ENCODE assay signal across 1 cellular context in the genomic region with DNA sequence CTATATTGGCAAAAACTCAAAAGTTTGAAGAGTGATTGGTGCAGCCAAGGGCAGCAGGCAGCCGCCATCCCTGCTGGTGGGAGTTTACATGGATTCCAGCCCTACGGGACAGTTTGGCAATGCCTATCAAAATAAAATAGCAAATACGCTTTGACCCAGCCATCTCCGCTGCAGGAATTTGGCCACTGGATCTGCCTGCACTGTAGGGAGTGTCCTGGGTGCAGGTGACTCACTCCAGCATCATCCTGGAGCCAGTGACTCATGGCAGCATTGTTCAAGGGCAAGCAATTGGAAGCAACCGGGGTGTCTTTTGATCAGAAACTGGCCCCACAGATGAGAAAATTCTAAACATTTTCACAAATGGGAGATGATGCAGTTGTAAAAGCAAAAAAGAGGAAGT.
TF ChIP-seq lines count a peak whose summit lies in the region.

No MANE protein-coding gene starts in this region.

TF ChIP-seq in K562, 482 proteins besides CTCF, POLR2A, EP300 and RAD21 (continued from another document):
- TF ChIP-seq, protein P1, sequence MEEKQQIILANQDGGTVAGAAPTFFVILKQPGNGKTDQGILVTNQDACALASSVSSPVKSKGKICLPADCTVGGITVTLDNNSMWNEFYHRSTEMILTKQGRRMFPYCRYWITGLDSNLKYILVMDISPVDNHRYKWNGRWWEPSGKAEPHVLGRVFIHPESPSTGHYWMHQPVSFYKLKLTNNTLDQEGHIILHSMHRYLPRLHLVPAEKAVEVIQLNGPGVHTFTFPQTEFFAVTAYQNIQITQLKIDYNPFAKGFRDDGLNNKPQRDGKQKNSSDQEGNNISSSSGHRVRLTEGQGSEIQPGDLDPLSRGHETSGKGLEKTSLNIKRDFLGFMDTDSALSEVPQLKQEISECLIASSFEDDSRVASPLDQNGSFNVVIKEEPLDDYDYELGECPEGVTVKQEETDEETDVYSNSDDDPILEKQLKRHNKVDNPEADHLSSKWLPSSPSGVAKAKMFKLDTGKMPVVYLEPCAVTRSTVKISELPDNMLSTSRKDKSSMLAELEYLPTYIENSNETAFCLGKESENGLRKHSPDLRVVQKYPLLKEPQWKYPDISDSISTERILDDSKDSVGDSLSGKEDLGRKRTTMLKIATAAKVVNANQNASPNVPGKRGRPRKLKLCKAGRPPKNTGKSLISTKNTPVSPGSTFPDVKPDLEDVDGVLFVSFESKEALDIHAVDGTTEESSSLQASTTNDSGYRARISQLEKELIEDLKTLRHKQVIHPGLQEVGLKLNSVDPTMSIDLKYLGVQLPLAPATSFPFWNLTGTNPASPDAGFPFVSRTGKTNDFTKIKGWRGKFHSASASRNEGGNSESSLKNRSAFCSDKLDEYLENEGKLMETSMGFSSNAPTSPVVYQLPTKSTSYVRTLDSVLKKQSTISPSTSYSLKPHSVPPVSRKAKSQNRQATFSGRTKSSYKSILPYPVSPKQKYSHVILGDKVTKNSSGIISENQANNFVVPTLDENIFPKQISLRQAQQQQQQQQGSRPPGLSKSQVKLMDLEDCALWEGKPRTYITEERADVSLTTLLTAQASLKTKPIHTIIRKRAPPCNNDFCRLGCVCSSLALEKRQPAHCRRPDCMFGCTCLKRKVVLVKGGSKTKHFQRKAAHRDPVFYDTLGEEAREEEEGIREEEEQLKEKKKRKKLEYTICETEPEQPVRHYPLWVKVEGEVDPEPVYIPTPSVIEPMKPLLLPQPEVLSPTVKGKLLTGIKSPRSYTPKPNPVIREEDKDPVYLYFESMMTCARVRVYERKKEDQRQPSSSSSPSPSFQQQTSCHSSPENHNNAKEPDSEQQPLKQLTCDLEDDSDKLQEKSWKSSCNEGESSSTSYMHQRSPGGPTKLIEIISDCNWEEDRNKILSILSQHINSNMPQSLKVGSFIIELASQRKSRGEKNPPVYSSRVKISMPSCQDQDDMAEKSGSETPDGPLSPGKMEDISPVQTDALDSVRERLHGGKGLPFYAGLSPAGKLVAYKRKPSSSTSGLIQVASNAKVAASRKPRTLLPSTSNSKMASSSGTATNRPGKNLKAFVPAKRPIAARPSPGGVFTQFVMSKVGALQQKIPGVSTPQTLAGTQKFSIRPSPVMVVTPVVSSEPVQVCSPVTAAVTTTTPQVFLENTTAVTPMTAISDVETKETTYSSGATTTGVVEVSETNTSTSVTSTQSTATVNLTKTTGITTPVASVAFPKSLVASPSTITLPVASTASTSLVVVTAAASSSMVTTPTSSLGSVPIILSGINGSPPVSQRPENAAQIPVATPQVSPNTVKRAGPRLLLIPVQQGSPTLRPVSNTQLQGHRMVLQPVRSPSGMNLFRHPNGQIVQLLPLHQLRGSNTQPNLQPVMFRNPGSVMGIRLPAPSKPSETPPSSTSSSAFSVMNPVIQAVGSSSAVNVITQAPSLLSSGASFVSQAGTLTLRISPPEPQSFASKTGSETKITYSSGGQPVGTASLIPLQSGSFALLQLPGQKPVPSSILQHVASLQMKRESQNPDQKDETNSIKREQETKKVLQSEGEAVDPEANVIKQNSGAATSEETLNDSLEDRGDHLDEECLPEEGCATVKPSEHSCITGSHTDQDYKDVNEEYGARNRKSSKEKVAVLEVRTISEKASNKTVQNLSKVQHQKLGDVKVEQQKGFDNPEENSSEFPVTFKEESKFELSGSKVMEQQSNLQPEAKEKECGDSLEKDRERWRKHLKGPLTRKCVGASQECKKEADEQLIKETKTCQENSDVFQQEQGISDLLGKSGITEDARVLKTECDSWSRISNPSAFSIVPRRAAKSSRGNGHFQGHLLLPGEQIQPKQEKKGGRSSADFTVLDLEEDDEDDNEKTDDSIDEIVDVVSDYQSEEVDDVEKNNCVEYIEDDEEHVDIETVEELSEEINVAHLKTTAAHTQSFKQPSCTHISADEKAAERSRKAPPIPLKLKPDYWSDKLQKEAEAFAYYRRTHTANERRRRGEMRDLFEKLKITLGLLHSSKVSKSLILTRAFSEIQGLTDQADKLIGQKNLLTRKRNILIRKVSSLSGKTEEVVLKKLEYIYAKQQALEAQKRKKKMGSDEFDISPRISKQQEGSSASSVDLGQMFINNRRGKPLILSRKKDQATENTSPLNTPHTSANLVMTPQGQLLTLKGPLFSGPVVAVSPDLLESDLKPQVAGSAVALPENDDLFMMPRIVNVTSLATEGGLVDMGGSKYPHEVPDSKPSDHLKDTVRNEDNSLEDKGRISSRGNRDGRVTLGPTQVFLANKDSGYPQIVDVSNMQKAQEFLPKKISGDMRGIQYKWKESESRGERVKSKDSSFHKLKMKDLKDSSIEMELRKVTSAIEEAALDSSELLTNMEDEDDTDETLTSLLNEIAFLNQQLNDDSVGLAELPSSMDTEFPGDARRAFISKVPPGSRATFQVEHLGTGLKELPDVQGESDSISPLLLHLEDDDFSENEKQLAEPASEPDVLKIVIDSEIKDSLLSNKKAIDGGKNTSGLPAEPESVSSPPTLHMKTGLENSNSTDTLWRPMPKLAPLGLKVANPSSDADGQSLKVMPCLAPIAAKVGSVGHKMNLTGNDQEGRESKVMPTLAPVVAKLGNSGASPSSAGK (IDR thresholded peaks at IDR 0.05) = no peak
- TF ChIP-seq SNRNP70 (optimal IDR thresholded peaks at IDR 0.05; ENCODE audit: low read depth, low read length) (no peak), U2AF2 (optimal IDR thresholded peaks at IDR 0.05; ENCODE audit: low read depth, low read length) (no peak), JUND (IDR thresholded peaks at IDR 0.05; ENCODE audit: borderline replicate concordance, low read depth, low read length) (peak; percentile 75; the same call in 1 of the 2 replicates), JUND (tag; IDR thresholded peaks at IDR 0.05; ENCODE audit: borderline replicate concordance, low read depth, low read length) (peak; percentile 30; the same call in 1 of the 3 replicates), SMARCE1 (IDR thresholded peaks at IDR 0.05) (0 out of 2 replicates have a peak, but pooled peaks have one; percentile 16), ZNF3 (CRISPR knock-in tag; IDR thresholded peaks at IDR 0.05) (no peak), EGR1 (conservative IDR thresholded peaks at IDR 0.05) (no peak), BDP1 (IDR thresholded peaks at IDR 0.05; ENCODE audit: insufficient read depth, insufficient read length) (no peak), MTF1 (CRISPR knock-in tag; IDR thresholded peaks at IDR 0.05; ENCODE audit: borderline replicate concordance) (no peak), NCOA6 (IDR thresholded peaks at IDR 0.05) (no peak)
- TF ChIP-seq, protein P2, sequence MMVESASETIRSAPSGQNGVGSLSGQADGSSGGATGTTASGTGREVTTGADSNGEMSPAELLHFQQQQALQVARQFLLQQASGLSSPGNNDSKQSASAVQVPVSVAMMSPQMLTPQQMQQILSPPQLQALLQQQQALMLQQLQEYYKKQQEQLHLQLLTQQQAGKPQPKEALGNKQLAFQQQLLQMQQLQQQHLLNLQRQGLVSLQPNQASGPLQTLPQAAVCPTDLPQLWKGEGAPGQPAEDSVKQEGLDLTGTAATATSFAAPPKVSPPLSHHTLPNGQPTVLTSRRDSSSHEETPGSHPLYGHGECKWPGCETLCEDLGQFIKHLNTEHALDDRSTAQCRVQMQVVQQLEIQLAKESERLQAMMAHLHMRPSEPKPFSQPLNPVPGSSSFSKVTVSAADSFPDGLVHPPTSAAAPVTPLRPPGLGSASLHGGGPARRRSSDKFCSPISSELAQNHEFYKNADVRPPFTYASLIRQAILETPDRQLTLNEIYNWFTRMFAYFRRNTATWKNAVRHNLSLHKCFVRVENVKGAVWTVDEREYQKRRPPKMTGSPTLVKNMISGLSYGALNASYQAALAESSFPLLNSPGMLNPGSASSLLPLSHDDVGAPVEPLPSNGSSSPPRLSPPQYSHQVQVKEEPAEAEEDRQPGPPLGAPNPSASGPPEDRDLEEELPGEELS (CRISPR knock-in tag; IDR thresholded peaks at IDR 0.05; ENCODE audit: borderline replicate concordance) = no peak
- TF ChIP-seq, protein P3, sequence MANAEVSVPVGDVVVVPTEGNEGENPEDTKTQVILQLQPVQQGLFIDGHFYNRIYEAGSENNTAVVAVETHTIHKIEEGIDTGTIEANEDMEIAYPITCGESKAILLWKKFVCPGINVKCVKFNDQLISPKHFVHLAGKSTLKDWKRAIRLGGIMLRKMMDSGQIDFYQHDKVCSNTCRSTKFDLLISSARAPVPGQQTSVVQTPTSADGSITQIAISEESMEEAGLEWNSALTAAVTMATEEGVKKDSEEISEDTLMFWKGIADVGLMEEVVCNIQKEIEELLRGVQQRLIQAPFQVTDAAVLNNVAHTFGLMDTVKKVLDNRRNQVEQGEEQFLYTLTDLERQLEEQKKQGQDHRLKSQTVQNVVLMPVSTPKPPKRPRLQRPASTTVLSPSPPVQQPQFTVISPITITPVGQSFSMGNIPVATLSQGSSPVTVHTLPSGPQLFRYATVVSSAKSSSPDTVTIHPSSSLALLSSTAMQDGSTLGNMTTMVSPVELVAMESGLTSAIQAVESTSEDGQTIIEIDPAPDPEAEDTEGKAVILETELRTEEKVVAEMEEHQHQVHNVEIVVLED (CRISPR knock-in tag; IDR thresholded peaks at IDR 0.05) = no peak
- TF ChIP-seq, protein P4, sequence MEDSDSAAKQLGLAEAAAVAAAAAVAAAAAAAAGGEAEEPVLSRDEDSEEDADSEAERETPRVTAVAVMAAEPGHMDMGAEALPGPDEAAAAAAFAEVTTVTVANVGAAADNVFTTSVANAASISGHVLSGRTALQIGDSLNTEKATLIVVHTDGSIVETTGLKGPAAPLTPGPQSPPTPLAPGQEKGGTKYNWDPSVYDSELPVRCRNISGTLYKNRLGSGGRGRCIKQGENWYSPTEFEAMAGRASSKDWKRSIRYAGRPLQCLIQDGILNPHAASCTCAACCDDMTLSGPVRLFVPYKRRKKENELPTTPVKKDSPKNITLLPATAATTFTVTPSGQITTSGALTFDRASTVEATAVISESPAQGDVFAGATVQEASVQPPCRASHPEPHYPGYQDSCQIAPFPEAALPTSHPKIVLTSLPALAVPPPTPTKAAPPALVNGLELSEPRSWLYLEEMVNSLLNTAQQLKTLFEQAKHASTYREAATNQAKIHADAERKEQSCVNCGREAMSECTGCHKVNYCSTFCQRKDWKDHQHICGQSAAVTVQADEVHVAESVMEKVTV (CRISPR knock-in tag; IDR thresholded peaks at IDR 0.05) = no peak
- TF ChIP-seq, protein P5, sequence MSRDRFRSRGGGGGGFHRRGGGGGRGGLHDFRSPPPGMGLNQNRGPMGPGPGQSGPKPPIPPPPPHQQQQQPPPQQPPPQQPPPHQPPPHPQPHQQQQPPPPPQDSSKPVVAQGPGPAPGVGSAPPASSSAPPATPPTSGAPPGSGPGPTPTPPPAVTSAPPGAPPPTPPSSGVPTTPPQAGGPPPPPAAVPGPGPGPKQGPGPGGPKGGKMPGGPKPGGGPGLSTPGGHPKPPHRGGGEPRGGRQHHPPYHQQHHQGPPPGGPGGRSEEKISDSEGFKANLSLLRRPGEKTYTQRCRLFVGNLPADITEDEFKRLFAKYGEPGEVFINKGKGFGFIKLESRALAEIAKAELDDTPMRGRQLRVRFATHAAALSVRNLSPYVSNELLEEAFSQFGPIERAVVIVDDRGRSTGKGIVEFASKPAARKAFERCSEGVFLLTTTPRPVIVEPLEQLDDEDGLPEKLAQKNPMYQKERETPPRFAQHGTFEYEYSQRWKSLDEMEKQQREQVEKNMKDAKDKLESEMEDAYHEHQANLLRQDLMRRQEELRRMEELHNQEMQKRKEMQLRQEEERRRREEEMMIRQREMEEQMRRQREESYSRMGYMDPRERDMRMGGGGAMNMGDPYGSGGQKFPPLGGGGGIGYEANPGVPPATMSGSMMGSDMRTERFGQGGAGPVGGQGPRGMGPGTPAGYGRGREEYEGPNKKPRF (IDR thresholded peaks at IDR 0.05; ENCODE audit: low read depth, low read length) = no peak
TF ChIP-seq in K562: peak in this region for 6.
